10 cellular contexts compared by ENCODE assay signal in genomic region chr17:79732804-79733691, GRCh38. TPM values are rescaled to one million over a fixed set of nuclear protein-coding genes. Genes with fewer than 3 reads are reported as not detected.
DNase-seq lines count a peak whose midpoint lies in the region; ATAC-seq and TF ChIP-seq lines count a peak whose summit lies in the region.
"Had no signal": no experiment of that assay in that cellular context is flagged by ENCODE, and none has a peak within 500 bp of the region (broad histone marks: within the 10 kb centered on the region; RNA-seq: fewer than 3 reads in every experiment).

No MANE protein-coding gene starts in this region.

- peak overlapping the region; percentile 21 to 80 (median 65); a peak in 19 of 22 replicates for H3K9ac ChIP-seq in BLaER1 treated with 17β-estradiol and CSF1 and Interleukin-3, amounts not matched to agents 10 nM and 100 nM

- no peaks in the 10 kb centered on the region for H3K9me3 Mint-ChIP-seq in activated naive CD8-positive, alpha-beta T cell treated with anti-CD3 and anti-CD28 coated beads for 36 hours

- DNase-seq in H7 (peak; percentile 45), mucosa of descending colon (peak in 2 of 3 donors; percentile 31 to 47), retina (no peak), middle frontal gyrus (ENCODE audit: extremely low spot score, low spot score) (no peak)
- DNase-seq in activated naive CD8-positive, alpha-beta T cell treated with anti-CD3 and anti-CD28 coated beads for 36 hours = no peak
- DNase-seq: SJCRH30 had no signal

- H3K27me3 Mint-ChIP-seq in activated naive CD8-positive, alpha-beta T cell treated with anti-CD3 and anti-CD28 coated beads for 36 hours = no peaks in the 10 kb centered on the region

- H3K27ac Mint-ChIP-seq in activated naive CD8-positive, alpha-beta T cell treated with anti-CD3 and anti-CD28 coated beads for 36 hours = peak overlapping the region; percentile 45

- peak overlapping the region; percentile 43 for H3K4me3 Mint-ChIP-seq in activated naive CD8-positive, alpha-beta T cell treated with anti-CD3 and anti-CD28 coated beads for 36 hours

- peaks cover 29 to 62% (median 55%) of the 10 kb centered on the region in 10 experiments for H3K4me1 ChIP-seq in BLaER1 treated with 17β-estradiol and CSF1 and Interleukin-3, amounts not matched to agents 10 nM and 100 nM
- H3K4me1 ChIP-seq in mucosa of descending colon (ENCODE audit: low read depth) = peaks cover 4% of the 10 kb centered on the region
- H3K4me1 ChIP-seq: SJCRH30 had no signal

- H3K27ac ChIP-seq in BLaER1 treated with 17β-estradiol and CSF1 and Interleukin-3, amounts not matched to agents 10 nM and 100 nM = peak overlapping the region in 10 of 11 experiments; percentile 49 to 83 (median 76); a peak in 20 of 22 replicates
- H3K27ac ChIP-seq: SJCRH30 had no signal

- ATAC-seq in mucosa of descending colon = peak; percentile 62
- ATAC-seq in GM18858 (IDR thresholded peaks at IDR 0.05; ENCODE audit: unreplicated experiment) = no peak
- ATAC-seq in GM19397 (IDR thresholded peaks at IDR 0.05; ENCODE audit: unreplicated experiment) = no peak

- peaks cover 5% of the 10 kb centered on the region for H3K4me1 Mint-ChIP-seq in activated naive CD8-positive, alpha-beta T cell treated with anti-CD3 and anti-CD28 coated beads for 36 hours

- peak overlapping the region; percentile 83 to 96 (median 90) for H3K4me2 ChIP-seq in BLaER1 treated with 17β-estradiol and CSF1 and Interleukin-3, amounts not matched to agents 10 nM and 100 nM

- H3K36me3 Mint-ChIP-seq in activated naive CD8-positive, alpha-beta T cell treated with anti-CD3 and anti-CD28 coated beads for 36 hours = no peaks in the 10 kb centered on the region

- H4K20me1 ChIP-seq in BLaER1 treated with 17β-estradiol and CSF1 and Interleukin-3, amounts not matched to agents 10 nM and 100 nM = no peaks in the 10 kb centered on the region

- no peaks in the 10 kb centered on the region for H3K27me3 ChIP-seq in BLaER1 treated with 17β-estradiol and CSF1 and Interleukin-3, amounts not matched to agents 10 nM and 100 nM
- H3K27me3 ChIP-seq in H7 (ENCODE audit: control insufficient read depth, insufficient read depth, low read length) = no peaks in the 10 kb centered on the region

- H3K9me3 ChIP-seq in BLaER1 treated with 17β-estradiol and CSF1 and Interleukin-3, amounts not matched to agents 10 nM and 100 nM (replicated peaks in 1 of 11) = no peaks in the 10 kb centered on the region
- H3K9me3 ChIP-seq in mucosa of descending colon = no peaks in the 10 kb centered on the region
- H3K9me3 ChIP-seq: SJCRH30 had no signal

- H3K36me3 ChIP-seq in BLaER1 treated with 17β-estradiol and CSF1 and Interleukin-3, amounts not matched to agents 10 nM and 100 nM = no peaks in the 10 kb centered on the region
- H3K36me3 ChIP-seq in H7 (replicated peaks; ENCODE audit: control insufficient read depth, insufficient read depth, low read length) = no peaks in the 10 kb centered on the region
- H3K36me3 ChIP-seq in mucosa of descending colon (ENCODE audit: low read depth) = no peaks in the 10 kb centered on the region
- H3K36me3 ChIP-seq: SJCRH30 had no signal

- no peak for TF ChIP-seq CTCF in mucosa of descending colon (IDR thresholded peaks at IDR 0.05)

- H3K4me3 ChIP-seq in BLaER1 treated with 17β-estradiol and CSF1 and Interleukin-3, amounts not matched to agents 10 nM and 100 nM = peak overlapping the region; percentile 38 to 62 (median 54)
- no peak overlapping the region for H3K4me3 ChIP-seq in H7 (ENCODE audit: insufficient read depth, low read depth, low read length)
- no peak overlapping the region for H3K4me3 ChIP-seq in mucosa of descending colon
- H3K4me3 ChIP-seq: SJCRH30 had no signal

- intact Hi-C loops in mucosa of descending colon (cut with DNase I, micrococcal nuclease) = no loop called here

RNA-seq across cellular contexts. Expression of gene ENPP7, which starts 2.3 kb away (rescaled TPM):
- not detected in 2 replicates for total RNA-seq in H7 (2014; rRNA removed; shearing (Covaris generic))
- total RNA-seq in activated naive CD8-positive, alpha-beta T cell treated with anti-CD3 and anti-CD28 coated beads for 36 hours = not detected
- total RNA-seq in mucosa of descending colon = not detected
- total RNA-seq: lower leg skin, SJCRH30 had no signal

RNA-seq across cellular contexts. Expression of gene CBX2, which starts 44.9 kb away (rescaled TPM):
- 89.1 and 97.4 TPM in 2 replicates for total RNA-seq in H7 (2014; rRNA removed; shearing (Covaris generic))
- total RNA-seq in activated naive CD8-positive, alpha-beta T cell treated with anti-CD3 and anti-CD28 coated beads for 36 hours = 1 to 10 TPM; 5.2 to 5.4 TPM
- 1 to 10 TPM in 1 of 3 donors, under 1 TPM in 2; 0.14 to 1.5 (median 0.76) TPM for total RNA-seq in mucosa of descending colon

Comparison
In these comparisons a context has a peak if more than half of its experiments do, and no peak if none do; other contexts are left out.
1. H3K4me3 ChIP-seq: peak in BLaER1 treated with 17β-estradiol and CSF1 and Interleukin-3, amounts not matched to agents 10 nM and 100 nM (10 of 10); none in H7 (single experiment) and mucosa of descending colon (single experiment).
2. DNase-seq: peak in H7 (single experiment) and mucosa of descending colon (2 of 3); none in activated naive CD8-positive, alpha-beta T cell treated with anti-CD3 and anti-CD28 coated beads for 36 hours (single experiment), retina (single experiment) and middle frontal gyrus (single experiment).
3. RNA of gene CBX2, which starts 44.9 kb away (total RNA-seq): 89.1 to 97.4 TPM in H7; 5.2 to 5.4 TPM in activated naive CD8-positive, alpha-beta T cell treated with anti-CD3 and anti-CD28 coated beads for 36 hours and 0.14 to 1.5 TPM in mucosa of descending colon; every median in the first group is over 10 times any median in the second.